2 cellular contexts compared by ENCODE assay signal in the genomic region with DNA sequence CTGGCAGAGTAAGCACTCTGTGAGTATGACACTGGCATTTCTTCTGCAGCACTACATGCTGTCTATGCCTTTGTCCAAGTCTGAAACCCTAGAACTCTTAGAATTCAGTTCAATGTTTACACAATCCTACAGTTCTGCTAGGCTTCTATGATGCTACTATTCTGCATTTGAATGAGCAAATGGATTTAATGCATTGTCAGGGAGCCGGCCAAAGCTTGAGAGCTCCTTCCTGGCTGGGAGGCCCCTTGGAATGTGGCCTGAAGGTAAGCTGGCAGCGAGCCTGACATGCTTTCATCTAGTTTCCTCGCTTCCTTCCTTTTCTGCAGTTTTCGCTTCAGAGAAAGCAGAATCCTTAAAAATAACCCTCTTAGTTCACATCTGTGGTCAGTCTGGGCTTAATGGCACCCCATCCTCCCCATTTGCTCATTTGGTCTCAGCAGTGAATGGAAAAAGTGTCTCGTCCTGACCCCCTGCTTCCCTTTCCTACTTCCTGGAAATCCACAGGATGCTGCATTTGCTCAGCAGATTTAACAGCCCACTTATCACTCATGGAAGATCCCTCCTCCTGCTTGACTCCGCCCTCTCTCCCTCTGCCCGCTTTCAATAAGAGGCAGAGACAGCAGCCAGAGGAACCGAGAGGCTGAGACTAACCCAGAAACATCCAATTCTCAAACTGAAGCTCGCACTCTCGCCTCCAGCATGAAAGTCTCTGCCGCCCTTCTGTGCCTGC.
TF ChIP-seq lines count a peak whose summit lies in the region.

Gene CCL2 (plus strand): TSS at position 635 of the 730 bp plus-strand sequence. CDS start 65 bp downstream, at position 700.

TF ChIP-seq in SK-N-SH, 30 proteins besides CTCF, POLR2A, EP300 and RAD21:
- peak; percentile 84 for TF ChIP-seq PBX3 (IDR thresholded peaks at IDR 0.05)
- peak; percentile 36 for TF ChIP-seq TCF12 (IDR thresholded peaks at IDR 0.05)
- peak; percentile 87 for TF ChIP-seq POLR2AphosphoS5 (IDR thresholded peaks at IDR 0.05; ENCODE audit: low read depth, low read length)
- TF ChIP-seq TAF1 (IDR thresholded peaks at IDR 0.05; ENCODE audit: borderline replicate concordance, low read depth, low read length) = no peak
- TF ChIP-seq RXRA (IDR thresholded peaks at IDR 0.05; ENCODE audit: borderline replicate concordance, low read depth) = no peak
- TF ChIP-seq TEAD4 (IDR thresholded peaks at IDR 0.05; ENCODE audit: borderline replicate concordance, insufficient read depth) = peak; percentile 55; the same call in 1 of the 2 replicates
- no peak for TF ChIP-seq FOSL2 (IDR thresholded peaks at IDR 0.05; ENCODE audit: borderline replicate concordance, low read depth)
- TF ChIP-seq MAX (IDR thresholded peaks at IDR 0.05; ENCODE audit: low read depth) = no peak; the same call in 1 of the 2 replicates
- TF ChIP-seq YY1 (IDR thresholded peaks at IDR 0.05; ENCODE audit: low read depth) = no peak
- TF ChIP-seq SIN3A (IDR thresholded peaks at IDR 0.05; ENCODE audit: borderline replicate concordance, low read depth, low read length) = no peak
- no peak for TF ChIP-seq ZBTB33 (IDR thresholded peaks at IDR 0.05; ENCODE audit: borderline replicate concordance, low read depth)
- peak; percentile 21; the same call in 1 of the 2 replicates for TF ChIP-seq GABPA (IDR thresholded peaks at IDR 0.05; ENCODE audit: low read depth)
- TF ChIP-seq ELF1 (IDR thresholded peaks at IDR 0.05) = peak; percentile 78
- TF ChIP-seq NFIC (IDR thresholded peaks at IDR 0.05; ENCODE audit: borderline replicate concordance) = peak; percentile 88
TF ChIP-seq in SK-N-SH: peak in this region for 7.

TF ChIP-seq in neural cell, 6 proteins besides CTCF, POLR2A, EP300 and RAD21:
- TF ChIP-seq REST (IDR thresholded peaks at IDR 0.05; ENCODE audit: borderline replicate concordance) = peak; percentile 71
- TF ChIP-seq SMC3 (conservative IDR thresholded peaks at IDR 0.05; ENCODE audit: poor library complexity) = no peak
- TF ChIP-seq MXI1 (conservative IDR thresholded peaks at IDR 0.05; ENCODE audit: poor library complexity, severe bottlenecking) = peak; percentile 16
- no peak for TF ChIP-seq EZH2 (IDR thresholded peaks at IDR 0.05; ENCODE audit: borderline replicate concordance, insufficient read depth, low read length, poor library complexity, severe bottlenecking)
- peak; percentile 10 for TF ChIP-seq POLR2AphosphoS5 (IDR thresholded peaks at IDR 0.05)
